35 cellular contexts compared by ENCODE assay signal in genomic region chr7:123439186-123439585, GRCh38.
"Had no signal": no experiment of that assay in that cellular context is flagged by ENCODE, and none has a peak within 500 bp of the region (broad histone marks: within the 10 kb centered on the region; RNA-seq: fewer than 3 reads in every experiment).

No MANE protein-coding gene starts in this region.

- H3K27ac Mint-ChIP-seq: activated CD4-positive, alpha-beta memory T cell treated with anti-CD3 and anti-CD28 coated beads for 36 hours; activated CD4-positive, alpha-beta T cell treated with anti-CD3 and anti-CD28 coated beads, Interleukin-2, amount 10 ng/mL, durations not matched to agents 24 days and 14 days; activated naive CD4-positive, alpha-beta T cell treated with anti-CD3 and anti-CD28 coated beads, Interleukin-2, amount 10 ng/mL, durations not matched to agents 7 days and 5 days; activated naive CD8-positive, alpha-beta T cell treated with anti-CD3 and anti-CD28 coated beads, Interleukin-2, amount 10 ng/mL, durations not matched to agents 7 days and 5 days; brain; nephron; stimulated activated naive B cell treated with anti-CD40 and anti-IgM and Interleukin-4, amounts not matched to agents 10 μg/mL and 1 μg/mL and 100 μg/mL, for 72 hours; T-helper 1 cell treated with Interleukin-12 subunit alpha and Interleukin-12 subunit beta and Interleukin-4 antibody, amounts not matched to agents 30 μg/mL and 1 μg/mL, for 36 hours had no signal

- H3K27me3 Mint-ChIP-seq: activated CD4-positive, alpha-beta memory T cell treated with anti-CD3 and anti-CD28 coated beads for 36 hours; activated CD4-positive, alpha-beta T cell treated with anti-CD3 and anti-CD28 coated beads, Interleukin-2, amount 10 ng/mL, durations not matched to agents 24 days and 14 days; activated naive CD4-positive, alpha-beta T cell treated with anti-CD3 and anti-CD28 coated beads, Interleukin-2, amount 10 ng/mL, durations not matched to agents 7 days and 5 days; activated naive CD8-positive, alpha-beta T cell treated with anti-CD3 and anti-CD28 coated beads, Interleukin-2, amount 10 ng/mL, durations not matched to agents 7 days and 5 days; stimulated activated naive B cell treated with anti-CD40 and anti-IgM and Interleukin-4, amounts not matched to agents 10 μg/mL and 1 μg/mL and 100 μg/mL, for 72 hours had no signal

- H3K4me3 Mint-ChIP-seq: activated CD4-positive, alpha-beta memory T cell treated with anti-CD3 and anti-CD28 coated beads for 36 hours; activated CD4-positive, alpha-beta T cell treated with anti-CD3 and anti-CD28 coated beads, Interleukin-2, amount 10 ng/mL, durations not matched to agents 24 days and 14 days; activated naive CD4-positive, alpha-beta T cell treated with anti-CD3 and anti-CD28 coated beads, Interleukin-2, amount 10 ng/mL, durations not matched to agents 7 days and 5 days; activated naive CD8-positive, alpha-beta T cell treated with anti-CD3 and anti-CD28 coated beads, Interleukin-2, amount 10 ng/mL, durations not matched to agents 7 days and 5 days; brain; nephron; stimulated activated naive B cell treated with anti-CD40 and anti-IgM and Interleukin-4, amounts not matched to agents 10 μg/mL and 1 μg/mL and 100 μg/mL, for 72 hours; T-helper 1 cell treated with Interleukin-12 subunit alpha and Interleukin-12 subunit beta and Interleukin-4 antibody, amounts not matched to agents 30 μg/mL and 1 μg/mL, for 36 hours had no signal

- H3K36me3 Mint-ChIP-seq: activated CD4-positive, alpha-beta memory T cell treated with anti-CD3 and anti-CD28 coated beads for 36 hours; activated naive CD4-positive, alpha-beta T cell treated with anti-CD3 and anti-CD28 coated beads, Interleukin-2, amount 10 ng/mL, durations not matched to agents 7 days and 5 days; activated naive CD8-positive, alpha-beta T cell treated with anti-CD3 and anti-CD28 coated beads, Interleukin-2, amount 10 ng/mL, durations not matched to agents 7 days and 5 days; brain; stimulated activated naive B cell treated with anti-CD40 and anti-IgM and Interleukin-4, amounts not matched to agents 10 μg/mL and 1 μg/mL and 100 μg/mL, for 72 hours had no signal

- H3K4me2 ChIP-seq: smooth muscle cell had no signal

- H3K4me1 Mint-ChIP-seq: activated CD4-positive, alpha-beta T cell treated with anti-CD3 and anti-CD28 coated beads, Interleukin-2, amount 10 ng/mL, durations not matched to agents 24 days and 14 days; activated naive CD4-positive, alpha-beta T cell treated with anti-CD3 and anti-CD28 coated beads, Interleukin-2, amount 10 ng/mL, durations not matched to agents 7 days and 5 days; activated naive CD8-positive, alpha-beta T cell treated with anti-CD3 and anti-CD28 coated beads, Interleukin-2, amount 10 ng/mL, durations not matched to agents 7 days and 5 days; nephron; stimulated activated naive B cell treated with anti-CD40 and anti-IgM and Interleukin-4, amounts not matched to agents 10 μg/mL and 1 μg/mL and 100 μg/mL, for 72 hours had no signal

- H3K9me3 Mint-ChIP-seq: activated CD4-positive, alpha-beta T cell treated with anti-CD3 and anti-CD28 coated beads, Interleukin-2, amount 10 ng/mL, durations not matched to agents 24 days and 14 days; nephron; T-helper 1 cell treated with Interleukin-12 subunit alpha and Interleukin-12 subunit beta and Interleukin-4 antibody, amounts not matched to agents 30 μg/mL and 1 μg/mL, for 36 hours had no signal

- H3K27ac ChIP-seq: ascending aorta, cardiac muscle cell, coronary artery, dorsolateral prefrontal cortex, esophagus squamous epithelium, left ventricle myocardium inferior, pancreas, psoas muscle, right atrium auricular region, suprapubic skin, tibial artery, WERI-Rb-1 had no signal

- H3K36me3 ChIP-seq: ascending aorta, cardiac muscle cell, esophagus squamous epithelium, left ventricle myocardium inferior, pancreas, right atrium auricular region, suprapubic skin, tibial artery, WERI-Rb-1 had no signal

- H3K4me3 ChIP-seq: ascending aorta, cardiac muscle cell, coronary artery, dorsolateral prefrontal cortex, esophagus squamous epithelium, left ventricle myocardium inferior, lung, pancreas, psoas muscle, right atrium auricular region, smooth muscle cell, suprapubic skin, tibial artery had no signal

- H3K27me3 ChIP-seq: ascending aorta, cardiac muscle cell, dorsolateral prefrontal cortex, esophagus squamous epithelium, pancreas, right atrium auricular region, suprapubic skin, tibial artery had no signal

- ATAC-seq: pancreas; psoas muscle; stimulated activated naive B cell treated with anti-CD40 and anti-IgM and Interleukin-4, amounts not matched to agents 10 μg/mL and 1 μg/mL and 100 μg/mL, for 72 hours had no signal

- H3K4me1 ChIP-seq: ascending aorta, esophagus squamous epithelium, left ventricle myocardium inferior, pancreas, psoas muscle, right atrium auricular region, suprapubic skin, tibial artery had no signal

- DNase-seq: activated CD4-positive, alpha-beta memory T cell treated with anti-CD3 and anti-CD28 coated beads for 36 hours; activated CD4-positive, alpha-beta T cell treated with anti-CD3 and anti-CD28 coated beads, Interleukin-2, amount 10 ng/mL, durations not matched to agents 24 days and 14 days; activated CD4-positive, CD25-positive, alpha-beta regulatory T cell treated with anti-CD3 and anti-CD28 coated beads, Interleukin-2, amount 50 U/mL, for 72 hours; activated CD8-positive, alpha-beta memory T cell treated with anti-CD3 and anti-CD28 coated beads, Interleukin-2, amount 50 U/mL, for 4 hours; activated gamma-delta T cell; activated naive CD4-positive, alpha-beta T cell treated with anti-CD3 and anti-CD28 coated beads, Interleukin-2, amount 10 ng/mL, durations not matched to agents 7 days and 5 days; activated naive CD8-positive, alpha-beta T cell treated with anti-CD3 and anti-CD28 coated beads, Interleukin-2, amount 10 ng/mL, durations not matched to agents 7 days and 5 days; activated T-cell treated with anti-CD3 and anti-CD28 coated beads, Interleukin-2, amount 50 U/mL, for 1 hour; dorsolateral prefrontal cortex; esophagus squamous epithelium; head of caudate nucleus; hippocampal formation; kidney glomerular epithelial cell; left ventricle myocardium inferior; nucleus accumbens; pancreas; psoas muscle; stimulated activated CD4-positive, alpha-beta T cell treated with anti-CD3 and anti-CD28 coated beads, Interleukin-1b, Interleukin-23, amount 100 ng/mL, for 48 hours; stimulated activated CD4-positive, alpha-beta T cell treated with anti-CD3 and anti-CD28 coated beads, Interleukin-4, amount 100 ng/mL, for 4 hours; stimulated activated CD8-positive, alpha-beta memory T cell treated with anti-CD3 and anti-CD28 coated beads, Interleukin-4, amount 100 ng/mL, for 48 hours; stimulated activated naive B cell treated with anti-CD40 and anti-IgM and Interleukin-4, amounts not matched to agents 10 μg/mL and 1 μg/mL and 100 μg/mL, for 72 hours; SW 1271; T-helper 9 cell; tibial artery; WERI-Rb-1 had no signal
